9 cellular contexts compared by ENCODE assay signal in genomic region chr13:100131863-100132574, GRCh38. TPM values are rescaled to one million over a fixed set of nuclear protein-coding genes. Genes with fewer than 3 reads are reported as not detected.
DNase-seq lines count a peak whose midpoint lies in the region; ATAC-seq and TF ChIP-seq lines count a peak whose summit lies in the region.
"Had no signal": no experiment of that assay in that cellular context is flagged by ENCODE, and none has a peak within 500 bp of the region (broad histone marks: within the 10 kb centered on the region; RNA-seq: fewer than 3 reads in every experiment).

No MANE protein-coding gene starts in this region.

- H3K4me1 ChIP-seq in mammary epithelial cell (ENCODE audit: insufficient read depth, low read length) (peaks cover 5% of the 10 kb centered on the region), transverse colon (peaks cover 0 to 17% (median 14%) of the 10 kb centered on the region in 4 donors)

- in situ Hi-C loops in mammary epithelial cell (cut with MboI; ENCODE audit: low sequenced_read_pairs in 2 of 2) (no loop called here), transverse colon (cut with MboI; ENCODE audit: low pct_ligation_motif_present in 1 of 4, low pct_unique_long_range_greater_than_20kb in 1 of 4, low sequenced_read_pairs in 3 of 4) (no loop called here)

- dilution Hi-C loops in mammary epithelial cell (cut with HindIII; ENCODE audit: low sequenced_read_pairs): no loop called here

- WGBS in mammary epithelial cell (ENCODE audit: low coverage, missing lambda C conversion rate): 68% methylated on average over 3 of the region's 3 CpGs
- 78 to 82% methylated on average over 3 of the region's 3 CpGs for WGBS in transverse colon (ENCODE audit: low coverage in 1 of 2), 2 donors

- H3K4me2 ChIP-seq in mammary epithelial cell (ENCODE audit: insufficient read depth, low read depth, low read length): no peak overlapping the region

- BruUV-seq in mammary epithelial cell (replicated peaks; lab: Mats Ljungman, UMichigan): no TSS peak

- no peaks in the 10 kb centered on the region for H4K20me1 ChIP-seq in mammary epithelial cell (ENCODE audit: insufficient read depth, low read length)

- TF ChIP-seq POLR2A in transverse colon (IDR thresholded peaks at IDR 0.05): no peak

- no peak overlapping the region for H3K4me3 ChIP-seq in mammary epithelial cell (replicated peaks in 1 of 3; ENCODE audit: insufficient read depth in 1 of 3, low read depth in 2 of 3, low read length in 3 of 3)
- no peak overlapping the region for H3K4me3 ChIP-seq in transverse colon

- CTCF ChIA-PET in mammary epithelial cell (lab: Charles Lee; ENCODE audit: low non-redundant PET): no interaction called here

- no peak for TF ChIP-seq EP300 in transverse colon (IDR thresholded peaks at IDR 0.05; ENCODE audit: low read depth)

- H3K27ac ChIP-seq in mammary epithelial cell (ENCODE audit: insufficient read depth, low read depth, low read length) (no peak overlapping the region), transverse colon (no peak overlapping the region)

- no peak for ATAC-seq in HG03097 (IDR thresholded peaks at IDR 0.05; ENCODE audit: low FRiP score, unreplicated experiment)

- H2AFZ ChIP-seq in mammary epithelial cell (ENCODE audit: low read depth, low read length): no peak overlapping the region

- H3K9me3 ChIP-seq in mammary epithelial cell (replicated peaks; ENCODE audit: insufficient read depth, low read length): no peaks in the 10 kb centered on the region
- H3K9me3 ChIP-seq in transverse colon: no peaks in the 10 kb centered on the region

- no peak overlapping the region for H3K9ac ChIP-seq in mammary epithelial cell (ENCODE audit: insufficient read depth, low read length)

- DNase-seq in ELR (ENCODE audit: low read depth) (peak; percentile 92), Kasumi-1 (lab: John Stamatoyannopoulos, UW) (peak; percentile 18 to 20), mammary epithelial cell (peak; percentile 89), renal cortical epithelial cell (ENCODE audit: low read depth) (peak; percentile 91), NCI-H2081 treated with DMSO at 0.1 percent for 48 hours (lab: John Stamatoyannopoulos, UW) (no peak), cortex of kidney (lab: John Stamatoyannopoulos, UW) (no peak), transverse colon (no peak)
- DNase-seq: left cardiac atrium had no signal

- no peaks in the 10 kb centered on the region for H3K27me3 ChIP-seq in mammary epithelial cell (ENCODE audit: insufficient read depth, low read length)
- no peaks in the 10 kb centered on the region for H3K27me3 ChIP-seq in transverse colon

- intact Hi-C loops in mammary epithelial cell (cut with micrococcal nuclease): no loop called here
- intact Hi-C loops in transverse colon (cut with DNase I; ENCODE audit: low total_unique reads): no loop called here

- H3K36me3 ChIP-seq in mammary epithelial cell (ENCODE audit: insufficient read depth, low read length) (no peaks in the 10 kb centered on the region), transverse colon (no peaks in the 10 kb centered on the region)

- H3K79me2 ChIP-seq in mammary epithelial cell (ENCODE audit: insufficient read depth, low read length): peaks cover 5% of the 10 kb centered on the region

- TF ChIP-seq CTCF in mammary epithelial cell (conservative IDR thresholded peaks at IDR 0.05 in 1 of 2, IDR thresholded peaks at IDR 0.05 in 1 of 2; ENCODE audit: extremely low read depth in 1 of 2, insufficient read depth in 1 of 2, low read depth in 1 of 2, low read length in 2 of 2): no peak
- no peak for TF ChIP-seq CTCF in transverse colon (IDR thresholded peaks at IDR 0.05)

RNA-seq across cellular contexts. Expression of gene PCCA, which starts 43.1 kb away (rescaled TPM):
- total RNA-seq in mammary epithelial cell: 10 to 100 TPM; 16.9 to 31.5 TPM
- 4.9 TPM for polyA plus RNA-seq in mammary epithelial cell
- polyA minus RNA-seq in mammary epithelial cell: 10.7 TPM
- 12.5 and 72.8 TPM in 2 replicates for total RNA-seq in renal cortical epithelial cell
- total RNA-seq in transverse colon: 10 to 100 TPM; 13.1 to 87.8 (median 74.6) TPM

Comparison
In these comparisons a context has a peak if more than half of its experiments do, and no peak if none do; other contexts are left out.
1. DNase-seq: peak in ELR (single experiment), Kasumi-1 (2 of 2), mammary epithelial cell (single experiment) and renal cortical epithelial cell (single experiment); none in NCI-H2081 treated with DMSO at 0.1 percent for 48 hours (single experiment), cortex of kidney (single experiment) and transverse colon (single experiment).